In genomic region chr12:20097561-20097960, GRCh38 we compare ENCODE assay signal across 15 cellular contexts.
DNase-seq lines count a peak whose midpoint lies in the region; ATAC-seq, FAIRE-seq and TF ChIP-seq lines count a peak whose summit lies in the region.
"Had no signal": no experiment of that assay in that cellular context is flagged by ENCODE, and none has a peak within 500 bp of the region (broad histone marks: within the 10 kb centered on the region; RNA-seq: fewer than 3 reads in every experiment).

No MANE protein-coding gene starts in this region.

- H3K4me1 ChIP-seq in mucosa of descending colon (ENCODE audit: low read depth) = no peaks in the 10 kb centered on the region
- H3K4me1 ChIP-seq: suprapubic skin had no signal

- no peak overlapping the region for H3K4me3 Mint-ChIP-seq in natural killer cell
- H3K4me3 Mint-ChIP-seq: activated naive CD4-positive, alpha-beta T cell treated with anti-CD3 and anti-CD28 coated beads, Interleukin-2, amount 10 ng/mL, durations not matched to agents 7 days and 5 days had no signal

- H3K4me3 ChIP-seq in mucosa of descending colon = no peak overlapping the region
- H3K4me3 ChIP-seq: suprapubic skin had no signal

- no peak overlapping the region for H3K27ac Mint-ChIP-seq in natural killer cell
- H3K27ac Mint-ChIP-seq: activated naive CD4-positive, alpha-beta T cell treated with anti-CD3 and anti-CD28 coated beads, Interleukin-2, amount 10 ng/mL, durations not matched to agents 7 days and 5 days had no signal

- H3K36me3 Mint-ChIP-seq in natural killer cell = no peaks in the 10 kb centered on the region
- H3K36me3 Mint-ChIP-seq: activated naive CD4-positive, alpha-beta T cell treated with anti-CD3 and anti-CD28 coated beads, Interleukin-2, amount 10 ng/mL, durations not matched to agents 7 days and 5 days had no signal

- H3K27me3 Mint-ChIP-seq in natural killer cell (ENCODE audit: low read depth in 2 of 2) = no peaks in the 10 kb centered on the region
- H3K27me3 Mint-ChIP-seq: activated naive CD4-positive, alpha-beta T cell treated with anti-CD3 and anti-CD28 coated beads, Interleukin-2, amount 10 ng/mL, durations not matched to agents 7 days and 5 days had no signal

- no peak for FAIRE-seq in D721Med (lab: Jason Lieb, UNC)
- FAIRE-seq: A204.1 had no signal

- intact Hi-C loops in natural killer cell (cut with micrococcal nuclease) (no loop called here), mucosa of descending colon (cut with DNase I, micrococcal nuclease) (no loop called here)

- no peaks in the 10 kb centered on the region for H3K4me1 Mint-ChIP-seq in natural killer cell
- H3K4me1 Mint-ChIP-seq: activated naive CD4-positive, alpha-beta T cell treated with anti-CD3 and anti-CD28 coated beads, Interleukin-2, amount 10 ng/mL, durations not matched to agents 7 days and 5 days had no signal

- TF ChIP-seq CTCF in D721Med (IDR thresholded peaks at IDR 0.05; ENCODE audit: insufficient read depth, missing control alignments) (no peak), natural killer cell (IDR thresholded peaks at IDR 0.05) (no peak), mucosa of descending colon (IDR thresholded peaks at IDR 0.05) (no peak)

- ATAC-seq in natural killer cell (no peak), mucosa of descending colon (no peak)

- peaks cover 0 to 4% of the 10 kb centered on the region in 2 donors for H3K9me3 Mint-ChIP-seq in natural killer cell

- no peaks in the 10 kb centered on the region for H3K9me3 ChIP-seq in mucosa of descending colon
- H3K9me3 ChIP-seq: suprapubic skin had no signal

- peak; percentile 46 for DNase-seq in A172 (ENCODE audit: low spot score)
- peak; percentile 65 for DNase-seq in HCEC 1CT
- peak; percentile 69 for DNase-seq in astrocyte of the hippocampus (ENCODE audit: low read depth, low spot score)
- DNase-seq in hepatic stellate cell (ENCODE audit: low spot score) = peak; percentile 77
- DNase-seq in D721Med (ENCODE audit: insufficient read length, low spot score) = no peak
- no peak for DNase-seq in natural killer cell
- DNase-seq in mucosa of descending colon = no peak
- DNase-seq in NCI-H1048 (lab: John Stamatoyannopoulos, UW) = no peak
- DNase-seq: activated CD4-positive, alpha-beta T cell treated with anti-CD3 and anti-CD28 coated beads, Interleukin-2, amount 50 U/mL, for 4 hours; activated naive CD4-positive, alpha-beta T cell treated with anti-CD3 and anti-CD28 coated beads, Interleukin-2, amount 10 ng/mL, durations not matched to agents 7 days and 5 days; effector CD4-positive, alpha-beta T cell; NCI-H1092 treated with DMSO at 0.1 percent for 48 hours; NCI-H524 had no signal

- no peaks in the 10 kb centered on the region for H3K36me3 ChIP-seq in mucosa of descending colon (ENCODE audit: low read depth)
- H3K36me3 ChIP-seq: suprapubic skin had no signal

Comparison
In these comparisons a context has a peak if more than half of its experiments do, and no peak if none do; other contexts are left out.
1. DNase-seq: peak in A172 (single experiment), HCEC 1CT (single experiment), astrocyte of the hippocampus (single experiment) and hepatic stellate cell (single experiment); none in D721Med (single experiment), natural killer cell (single experiment), mucosa of descending colon (0 of 3) and NCI-H1048 (single experiment).